ENCODE assay signal across 17 cellular contexts in genomic region chr6:27593861-27594260, GRCh38.
DNase-seq lines count a peak whose midpoint lies in the region; ATAC-seq, FAIRE-seq and TF ChIP-seq lines count a peak whose summit lies in the region.
"Had no signal": no experiment of that assay in that cellular context is flagged by ENCODE, and none has a peak within 500 bp of the region (broad histone marks: within the 10 kb centered on the region; RNA-seq: fewer than 3 reads in every experiment).

No MANE protein-coding gene starts in this region.

- no peaks in the 10 kb centered on the region for H3K36me3 ChIP-seq in HUES48 (ENCODE audit: control insufficient read depth, insufficient read depth, low read length)
- H3K36me3 ChIP-seq in K562 (ENCODE audit: control insufficient read depth, insufficient read depth, low read length), result no peaks in the 10 kb centered on the region
- H3K36me3 ChIP-seq in mesodermal cell (ENCODE audit: control insufficient read depth, insufficient read depth, low read length), result no peaks in the 10 kb centered on the region
- H3K36me3 ChIP-seq in stomach, result no peaks in the 10 kb centered on the region
- H3K36me3 ChIP-seq: BLaER1, gastrocnemius medialis had no signal

- in situ Hi-C loops in K562 (cut with MboI), result no loop called here

- TF ChIP-seq CTCF in K562 (IDR thresholded peaks at IDR 0.05 in 2 of 3, conservative IDR thresholded peaks at IDR 0.05 in 1 of 3; ENCODE audit: insufficient read depth in 2 of 3, low read depth in 1 of 3, low read length in 3 of 3) (no peak), stomach (IDR thresholded peaks at IDR 0.05) (no peak)

- H3K27ac ChIP-seq in HUES48 (ENCODE audit: low read depth, low read length) (no peak overlapping the region), K562 (ENCODE audit: extremely low read depth, low read depth, low read length) (no peak overlapping the region), mesodermal cell (ENCODE audit: low read depth, low read length, severe bottlenecking) (no peak overlapping the region), stomach (no peak overlapping the region)
- H3K27ac ChIP-seq: BLaER1, gastrocnemius medialis, testis had no signal

- DNase-seq in ELF-1 (ENCODE audit: low read depth, low spot score) (peak; percentile 27), K562 (ENCODE audit: extremely low read depth in 1 of 4, low spot score in 3 of 4) (no peak), DMS79 (lab: John Stamatoyannopoulos, UW) (no peak), stomach (no peak)
- DNase-seq: activated CD8-positive, alpha-beta memory T cell treated with anti-CD3 and anti-CD28 coated beads for 24 hours; activated naive CD8-positive, alpha-beta T cell treated with anti-CD3 and anti-CD28 coated beads, Interleukin-2, amount 50 U/mL, for 24 hours; gastrocnemius medialis; MV-4-11; NCI-H1930; small intestine; testis had no signal

- no peak for FAIRE-seq in K562 (lab: Jason Lieb, UNC)
- FAIRE-seq: small intestine had no signal

- H3K9me1 ChIP-seq in K562 (ENCODE audit: control insufficient read depth, insufficient read depth, low read length), result no peaks in the 10 kb centered on the region

- no peak for TF ChIP-seq RAD21 in K562 (CRISPR knock-in tag; conservative IDR thresholded peaks at IDR 0.05 in 1 of 2, IDR thresholded peaks at IDR 0.05 in 1 of 2)

- H3K9ac ChIP-seq in HUES48 (ENCODE audit: low read depth, low read length), result no peak overlapping the region
- H3K9ac ChIP-seq in K562 (ENCODE audit: insufficient read depth in 1 of 2, low read depth in 2 of 2, low read length in 2 of 2), result peak overlapping the region in 1 of 2 experiments; percentile 18; a peak in 1 of 4 replicates
- H3K9ac ChIP-seq: BLaER1 had no signal

- no peaks in the 10 kb centered on the region for H3K79me2 ChIP-seq in K562 (ENCODE audit: control insufficient read depth, insufficient read depth, low read length)

- peak overlapping the region; percentile 88 for H3K4me2 ChIP-seq in K562 (ENCODE audit: insufficient read depth, low read length)
- H3K4me2 ChIP-seq: BLaER1 had no signal

- CTCF ChIA-PET in K562 (lab: Yijun Ruan, JAX; ENCODE audit: low intra/inter-chr PET ratio), result interaction anchor here (1.7 kb wide), 1 partner anchor 159 kb away, joined by 4 read pairs; no protein-coding TSS in a partner anchor

- 22% methylated on average over 5 of the region's 5 CpGs for WGBS in K562 (ENCODE audit: insufficient coverage, low coverage, missing lambda C conversion rate)
- 22 to 24% methylated on average over 2 to 3 of the region's 5 CpGs for WGBS in mesodermal cell (ENCODE audit: insufficient coverage in 2 of 2), 2 experiments
- 13 to 16% (median 14%) methylated on average over 5 of the region's 5 CpGs for WGBS in stomach, 5 donors

- intact Hi-C loops in K562 (cut with micrococcal nuclease), result loop anchor here (2.0 kb wide), 4 partner anchors 41 to 159 kb away; no protein-coding TSS in a partner anchor
- intact Hi-C loops in stomach (cut with DNase I; ENCODE audit: low total_unique reads), result no loop called here

- no peak for TF ChIP-seq EP300 in K562 (IDR thresholded peaks at IDR 0.05; ENCODE audit: low read length)
- TF ChIP-seq EP300 in stomach (IDR thresholded peaks at IDR 0.05), result no peak

- POLR2A ChIA-PET in K562 (lab: Yijun Ruan, JAX), result interaction anchor here (0.6 to 1.9 kb wide), 13 partner anchors 11 to 411 kb away, joined by 3 to 6 read pairs (median 3); no protein-coding TSS in a partner anchor

- no peaks in the 10 kb centered on the region for H3K4me1 ChIP-seq in HUES48 (ENCODE audit: control insufficient read depth, insufficient read depth, low read length)
- H3K4me1 ChIP-seq in K562 (replicated peaks in 1 of 2; ENCODE audit: control insufficient read depth in 2 of 2, insufficient read depth in 2 of 2, low read length in 2 of 2), result peaks cover 8 to 13% of the 10 kb centered on the region in 2 experiments; a peak in 4 of 5 replicates
- no peaks in the 10 kb centered on the region for H3K4me1 ChIP-seq in mesodermal cell (ENCODE audit: control insufficient read depth, insufficient read depth, low read length, poor library complexity, severe bottlenecking)
- peaks cover 0 to 17% (median 2%) of the 10 kb centered on the region in 4 donors for H3K4me1 ChIP-seq in stomach
- H3K4me1 ChIP-seq: BLaER1, testis had no signal

- ATAC-seq in K562, result no peak
- no peak for ATAC-seq in GM21360 (IDR thresholded peaks at IDR 0.05; ENCODE audit: unreplicated experiment)
- ATAC-seq: activated CD4-positive, CD25-positive, alpha-beta regulatory T cell treated with anti-CD3 and anti-CD28 coated beads, Interleukin-2, amount 50 U/mL, for 24 hours; activated naive CD8-positive, alpha-beta T cell treated with anti-CD3 and anti-CD28 coated beads, Interleukin-2, amount 50 U/mL, for 24 hours; gastrocnemius medialis; natural killer cell treated with Interleukin-12 subunit alpha and Interleukin-12 subunit beta and Interleukin-15 and Interleukin-18, amount 100 ng/mL, for 72 hours had no signal

- H3K9me3 ChIP-seq in HUES48 (ENCODE audit: control insufficient read depth, insufficient read depth, low read length) (no peaks in the 10 kb centered on the region), K562 (replicated peaks; ENCODE audit: control insufficient read depth, insufficient read depth, low read depth, low read length) (no peaks in the 10 kb centered on the region), mesodermal cell (ENCODE audit: control insufficient read depth, low read length) (no peaks in the 10 kb centered on the region), stomach (peaks cover 0 to 15% (median 0%) of the 10 kb centered on the region in 4 donors)
- H3K9me3 ChIP-seq: gastrocnemius medialis, testis had no signal

- BruUV-seq in K562 (replicated peaks; lab: Mats Ljungman, UMichigan), result no TSS peak

- no peak for TF ChIP-seq POLR2A in K562 (conservative IDR thresholded peaks at IDR 0.05)
- no peak for TF ChIP-seq POLR2A in stomach (IDR thresholded peaks at IDR 0.05)

- H3K27me3 ChIP-seq in HUES48 (ENCODE audit: control insufficient read depth, insufficient read depth, low read length) (peaks cover 20% of the 10 kb centered on the region), K562 (ENCODE audit: control insufficient read depth in 2 of 2, insufficient read depth in 2 of 2, low read length in 2 of 2) (no peaks in the 10 kb centered on the region), stomach (peaks cover 14 to 87% (median 61%) of the 10 kb centered on the region in 3 donors)
- H3K27me3 ChIP-seq: testis had no signal

- H4K20me1 ChIP-seq in K562 (replicated peaks; ENCODE audit: control insufficient read depth, insufficient read depth, low read length), result no peaks in the 10 kb centered on the region
- H4K20me1 ChIP-seq: BLaER1 had no signal

- H3K4me3 ChIP-seq in HUES48 (ENCODE audit: low read depth, low read length) (peak overlapping the region; percentile 70), K562 (peak overlapping the region; percentile 48), mesodermal cell (ENCODE audit: extremely low read depth, insufficient read depth, low read length, poor library complexity, severe bottlenecking) (peak overlapping the region; percentile 48), stomach (no peak overlapping the region)
- H3K4me3 ChIP-seq: BLaER1, gastrocnemius medialis, testis had no signal

- H2AFZ ChIP-seq in K562 (ENCODE audit: low read depth, low read length), result peak overlapping the region; percentile 79; the same call in 1 of the 2 replicates

TF ChIP-seq in K562, 482 proteins besides CTCF, POLR2A, EP300 and RAD21:
- TF ChIP-seq CAMTA2 (CRISPR knock-in tag; conservative IDR thresholded peaks at IDR 0.05), result 0 out of 2 replicates have a peak, but pooled peaks have one; percentile 36
- no peak for TF ChIP-seq ATF3 (IDR thresholded peaks at IDR 0.05)
- no peak for TF ChIP-seq ATF3 (CRISPR knock-in tag; conservative IDR thresholded peaks at IDR 0.05)

Comparison
In these comparisons a context has a peak if more than half of its experiments do, and no peak if none do; other contexts are left out.
1. H3K4me3 ChIP-seq: peak in HUES48 (single experiment), K562 (single experiment) and mesodermal cell (single experiment); none in stomach (0 of 4).